In genomic region chr11:62593434-62594044, GRCh38 we compare ENCODE assay signal across 7 cellular contexts. TPM values are rescaled to one million over a fixed set of nuclear protein-coding genes. Genes with fewer than 3 reads are reported as not detected.
DNase-seq lines count a peak whose midpoint lies in the region; ATAC-seq, FAIRE-seq and TF ChIP-seq lines count a peak whose summit lies in the region.

No MANE protein-coding gene starts in this region.

- H3K36me3 ChIP-seq in bronchial epithelial cell (ENCODE audit: control insufficient read depth, insufficient read depth, low read length): peaks cover 23% of the 10 kb centered on the region

- no peak overlapping the region for H3K4me3 ChIP-seq in bronchial epithelial cell (ENCODE audit: low read depth, low read length)

- peak overlapping the region; percentile 96 for H3K27ac ChIP-seq in VCaP

- intact Hi-C loops in left colon (cut with DNase I, micrococcal nuclease): loop anchor here in 1 of 2 donors (10.0 kb wide), 1 partner anchor 101 kb away; no protein-coding TSS in a partner anchor

- no peaks in the 10 kb centered on the region for H3K27me3 ChIP-seq in bronchial epithelial cell (ENCODE audit: control insufficient read depth, insufficient read depth, low read length)

- peak; percentile 43 for ATAC-seq in left colon

- peak; percentile 82 for TF ChIP-seq CTCF in GM12873 (IDR thresholded peaks at IDR 0.05; ENCODE audit: insufficient read depth, low read depth, low read length, missing control alignments)
- peak; percentile 75 for TF ChIP-seq CTCF in VCaP (conservative IDR thresholded peaks at IDR 0.05)
- peak; percentile 86 for TF ChIP-seq CTCF in bronchial epithelial cell (IDR thresholded peaks at IDR 0.05; ENCODE audit: insufficient read depth, low read length, severe bottlenecking)

- FAIRE-seq in bronchial epithelial cell (lab: Jason Lieb, UNC): no peak

- DNase-seq in NCI-H2029 (lab: John Stamatoyannopoulos, UW) (peak; percentile 52), bronchial epithelial cell (ENCODE audit: low read depth) (peak; percentile 70), left colon (peak; percentile 82 to 92), cerebellum (ENCODE audit: low spot score) (no peak)
- DNase-seq in stimulated activated CD4-positive, alpha-beta T cell treated with anti-CD3 and anti-CD28 coated beads, Interleukin-4, amount 100 ng/mL, for 48 hours (ENCODE audit: low read depth in 2 of 2): peak; percentile 68 to 74

RNA-seq across cellular contexts. Expression of gene TUT1, which starts 2.2 kb away (rescaled TPM):
- total RNA-seq in bronchial epithelial cell: 7.0 and 9.5 TPM in 2 replicates
- total RNA-seq in left colon: 10 to 100 TPM; 14.0 to 14.7 TPM
- 6.3 TPM for total RNA-seq in cerebellum

RNA-seq across cellular contexts. Expression of gene MTA2, which starts 8.1 kb away (rescaled TPM):
- total RNA-seq in bronchial epithelial cell (150 and 162 TPM in 2 replicates), left colon (10 to 100 TPM; 84.5 to 96.6 TPM), cerebellum (72.5 TPM)

RNA-seq across cellular contexts. Expression of gene EML3, which starts 19.0 kb away (rescaled TPM):
- total RNA-seq in bronchial epithelial cell (10.0 and 11.1 TPM in 2 replicates), left colon (10 to 100 TPM; 45.4 to 57.9 TPM), cerebellum (5.6 TPM)

RNA-seq across cellular contexts. Expression of gene ROM1, which starts 19.5 kb away (rescaled TPM):
- total RNA-seq in bronchial epithelial cell (2.6 and 2.8 TPM in 2 replicates), left colon (1 to 10 TPM; 2.0 to 3.2 TPM), cerebellum (0.64 TPM)

RNA-seq across cellular contexts. Expression of gene EEF1G, which starts 19.8 kb away (rescaled TPM):
- total RNA-seq in bronchial epithelial cell (2,058 and 2,441 TPM in 2 replicates), left colon (1,000 to 10,000 TPM; 1,192 to 1,207 TPM), cerebellum (784 TPM)
